Comparison of ENCODE assay signal across 23 cellular contexts in genomic region chr1:99677416-99677815, GRCh38. TPM values are rescaled to one million over a fixed set of nuclear protein-coding genes. Genes with fewer than 3 reads are reported as not detected.
A peak's percentile ranks its signal among the peaks of the same experiment; 100 is the strongest.
DNase-seq lines count a peak whose midpoint lies in the region; ATAC-seq and TF ChIP-seq lines count a peak whose summit lies in the region.
"Had no signal": no experiment of that assay in that cellular context is flagged by ENCODE, and none has a peak within 500 bp of the region (broad histone marks: within the 10 kb centered on the region; RNA-seq: fewer than 3 reads in every experiment).

No MANE protein-coding gene starts in this region.

- H3K9me3 ChIP-seq in SJCRH30 (replicated peaks) = no peaks in the 10 kb centered on the region
- no peaks in the 10 kb centered on the region for H3K9me3 ChIP-seq in heart left ventricle
- no peaks in the 10 kb centered on the region for H3K9me3 ChIP-seq in skeletal muscle tissue (ENCODE audit: control insufficient read depth in 3 of 3, low read length in 3 of 3)
- H3K9me3 ChIP-seq: esophagus squamous epithelium, right lobe of liver had no signal

- 61 to 72% (median 65%) methylated on average over 2 of the region's 2 CpGs for WGBS in heart left ventricle, 4 donors

- intact Hi-C loops in heart left ventricle (cut with DNase I) = no loop called here

- H3K27me3 ChIP-seq in SJCRH30 (no peaks in the 10 kb centered on the region), heart left ventricle (no peaks in the 10 kb centered on the region), skeletal muscle tissue (ENCODE audit: control insufficient read depth in 3 of 3, insufficient read depth in 3 of 3, low read length in 3 of 3) (no peaks in the 10 kb centered on the region)
- H3K27me3 ChIP-seq: esophagus squamous epithelium, right lobe of liver had no signal

- no peak for TF ChIP-seq POLR2A in heart left ventricle (IDR thresholded peaks at IDR 0.05)

- ATAC-seq in heart left ventricle = peak; percentile 71 to 83 (median 77)
- ATAC-seq: activated CD8-positive, alpha-beta T cell treated with anti-CD3 and anti-CD28 coated beads for 36 hours; effector memory CD8-positive, alpha-beta T cell; right lobe of liver; stimulated activated naive CD8-positive, alpha-beta T cell treated with anti-CD3 and anti-CD28 coated beads, Interleukin-15, Interleukin-2, amounts not matched to agents 100 U/mL and 50 U/mL, for 24 hours had no signal

- H3K27ac ChIP-seq in SJCRH30 = peak overlapping the region; percentile 4; the same call in 1 of the 2 replicates
- H3K27ac ChIP-seq in heart left ventricle = peak overlapping the region; percentile 0 to 89 (median 82)
- H3K27ac ChIP-seq in skeletal muscle tissue (ENCODE audit: low read depth, low read length) = peak overlapping the region; percentile 45
- H3K27ac ChIP-seq: esophagus squamous epithelium, GM23248, parathyroid adenoma, right lobe of liver had no signal

- H3K36me3 ChIP-seq in SJCRH30 (peaks cover 27% of the 10 kb centered on the region), heart left ventricle (peaks cover 0 to 90% (median 29%) of the 10 kb centered on the region in 9 donors), skeletal muscle tissue (ENCODE audit: control insufficient read depth in 3 of 3, insufficient read depth in 3 of 3, low read length in 3 of 3) (peaks cover 0 to 21% (median 6%) of the 10 kb centered on the region in 3 donors)

- H3K4me1 ChIP-seq in SJCRH30 = peaks cover 51% of the 10 kb centered on the region
- peaks cover 8 to 92% (median 60%) of the 10 kb centered on the region in 12 donors for H3K4me1 ChIP-seq in heart left ventricle
- peaks cover 42 to 74% (median 69%) of the 10 kb centered on the region in 3 donors for H3K4me1 ChIP-seq in skeletal muscle tissue (ENCODE audit: control insufficient read depth in 3 of 3, insufficient read depth in 3 of 3, low read length in 3 of 3)

- H3K9ac ChIP-seq in skeletal muscle tissue (ENCODE audit: low read depth in 1 of 3, low read length in 3 of 3) = no peak overlapping the region
- H3K9ac ChIP-seq: GM23248, parathyroid adenoma had no signal

- peak; percentile 43 for DNase-seq in LHCN-M2 (ENCODE audit: low read depth)
- peak in 1 of 2 experiments; percentile 24 for DNase-seq in SJCRH30
- peak in 2 of 5 donors; percentile 30 to 32 for DNase-seq in heart left ventricle
- no peak for DNase-seq in NCI-H1105 (lab: John Stamatoyannopoulos, UW)
- no peak for DNase-seq in activated naive CD4-positive, alpha-beta T cell (lab: John Stamatoyannopoulos, UW)
- no peak for DNase-seq in HCEC 1CT
- DNase-seq: activated CD4-positive, alpha-beta T cell treated with anti-CD3 and anti-CD28 coated beads for 1 hour; activated CD8-positive, alpha-beta T cell treated with anti-CD3 and anti-CD28 coated beads for 36 hours; activated gamma-delta T cell treated with Interleukin-2 at 50 U/mL for 16 hours; activated T-cell treated with anti-CD3 and anti-CD28 coated beads, Interleukin-2, amount 50 U/mL, for 24 hours; effector memory CD8-positive, alpha-beta T cell; esophagus squamous epithelium; GM23248; KG1; MV-4-11; NCI-H1694; NCI-H774; OCI-M1; right lobe of liver; SIG-M5; stimulated activated naive CD8-positive, alpha-beta T cell treated with anti-CD3 and anti-CD28 coated beads, Interleukin-15, Interleukin-2, amounts not matched to agents 100 U/mL and 50 U/mL, for 24 hours had no signal

- no peak for TF ChIP-seq CTCF in heart left ventricle (IDR thresholded peaks at IDR 0.05)

- H3K4me3 ChIP-seq in SJCRH30 = no peak overlapping the region
- no peak overlapping the region for H3K4me3 ChIP-seq in heart left ventricle
- no peak overlapping the region for H3K4me3 ChIP-seq in skeletal muscle tissue (ENCODE audit: low read length in 3 of 3)
- H3K4me3 ChIP-seq: esophagus squamous epithelium, GM23248, right lobe of liver had no signal

RNA-seq across cellular contexts. Expression of gene PALMD, which starts 31.5 kb away (rescaled TPM):
- 56.5 and 75.1 TPM in 2 replicates for total RNA-seq in LHCN-M2 (2014; rRNA removed)
- polyA plus RNA-seq in LHCN-M2 (2012) = 15.7 TPM
- 33.0 and 33.5 TPM in 2 replicates for total RNA-seq in SJCRH30 (2014; rRNA removed; shearing (Covaris generic))
- 100 to 1,000 TPM in 7 of 9 donors, 10 to 100 TPM in 2; 74.0 to 236 (median 120) TPM for total RNA-seq in heart left ventricle
- polyA plus RNA-seq in heart left ventricle = 100 to 1,000 TPM in 1 of 2 donors, 10 to 100 TPM in 1; 95.2 to 134 TPM
- total RNA-seq in skeletal muscle tissue = 46.4 TPM
- total RNA-seq: activated CD8-positive, alpha-beta T cell treated with anti-CD3 and anti-CD28 coated beads for 36 hours had no signal

Comparison
In these comparisons a context has a peak if more than half of its experiments do, and no peak if none do; other contexts are left out.
1. H3K27ac ChIP-seq: peak in every context shown above with its lines; median percentile 82 in heart left ventricle; 45 in skeletal muscle tissue; 4 in SJCRH30.